Comparison of ENCODE assay signal across 9 cellular contexts in the genomic region with DNA sequence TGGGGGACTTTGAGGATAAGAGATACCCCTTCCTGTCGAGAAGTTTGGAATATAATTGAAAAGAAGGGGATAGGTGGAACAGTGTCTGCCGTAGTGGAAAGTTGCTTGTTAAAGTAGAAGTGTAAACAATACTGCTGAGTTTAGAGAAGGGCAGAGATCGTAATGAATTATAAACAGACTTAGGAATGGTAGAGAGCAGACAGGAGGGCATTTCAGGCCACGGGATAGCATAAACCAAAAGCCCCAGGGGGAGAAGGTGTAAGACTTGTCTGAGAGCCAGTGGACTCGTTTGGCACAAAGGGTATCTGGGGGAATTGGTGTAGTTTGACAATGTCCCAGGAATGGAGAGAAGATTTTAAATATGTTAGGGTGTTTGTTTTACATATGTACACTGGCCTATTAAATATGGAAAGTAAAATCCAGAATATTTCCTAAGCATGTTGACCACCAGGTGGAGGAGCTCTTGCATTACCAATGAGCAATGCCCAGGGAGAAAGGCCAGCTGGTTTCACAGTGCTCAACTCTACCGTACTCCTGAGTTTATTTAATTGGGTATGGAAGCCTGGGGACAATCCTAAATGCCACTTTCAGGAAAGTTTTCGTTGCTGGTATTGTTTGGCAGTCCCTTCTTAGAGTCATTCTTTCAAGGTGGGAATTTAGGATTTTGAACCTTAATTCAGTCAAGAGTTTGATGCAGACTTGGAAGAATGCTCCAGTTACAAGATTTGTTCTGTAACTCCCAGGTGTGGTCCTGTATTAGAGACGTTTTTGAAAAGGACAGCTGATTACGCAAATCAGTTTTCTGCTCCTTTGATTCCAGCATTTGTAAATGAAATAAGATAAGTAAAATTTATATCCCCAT. TPM values are rescaled to one million over a fixed set of nuclear protein-coding genes. Genes with fewer than 3 reads are reported as not detected.
DNase-seq lines count a peak whose midpoint lies in the region; ATAC-seq and TF ChIP-seq lines count a peak whose summit lies in the region.
"Had no signal": no experiment of that assay in that cellular context is flagged by ENCODE, and none has a peak within 500 bp of the region (broad histone marks: within the 10 kb centered on the region; RNA-seq: fewer than 3 reads in every experiment).

No MANE protein-coding gene starts in this region.

- intact Hi-C loops in CD4-positive, alpha-beta memory T cell (cut with micrococcal nuclease): no loop called here

- H3K9me3 ChIP-seq in CD4-positive, alpha-beta memory T cell (ENCODE audit: control insufficient read depth in 1 of 2, low read length in 2 of 2): no peaks in the 10 kb centered on the region

- no peaks in the 10 kb centered on the region for H3K27me3 Mint-ChIP-seq in CD4-positive, alpha-beta memory T cell
- no peaks in the 10 kb centered on the region for H3K27me3 Mint-ChIP-seq in activated T-cell treated with anti-CD3 and anti-CD28 coated beads, Interleukin-2, amount 50 U/mL, for 24 hours

- H3K36me3 ChIP-seq in CD4-positive, alpha-beta memory T cell (ENCODE audit: insufficient read depth, low read length): peaks cover 75% of the 10 kb centered on the region

- H3K4me1 Mint-ChIP-seq in CD4-positive, alpha-beta memory T cell: peaks cover 3 to 18% (median 10%) of the 10 kb centered on the region in 4 donors
- peaks cover 13% of the 10 kb centered on the region for H3K4me1 Mint-ChIP-seq in activated T-cell treated with anti-CD3 and anti-CD28 coated beads, Interleukin-2, amount 50 U/mL, for 24 hours (ENCODE audit: low read depth)

- no peak overlapping the region for H3K27ac ChIP-seq in CD4-positive, alpha-beta memory T cell (ENCODE audit: low read depth, low read length)

- H3K4me1 ChIP-seq in CD4-positive, alpha-beta memory T cell (ENCODE audit: insufficient read depth, low read length): no peaks in the 10 kb centered on the region

- peak overlapping the region in 1 of 7 donors; percentile 18 for H3K27ac Mint-ChIP-seq in CD4-positive, alpha-beta memory T cell
- H3K27ac Mint-ChIP-seq in activated T-cell treated with anti-CD3 and anti-CD28 coated beads, Interleukin-2, amount 50 U/mL, for 24 hours: no peak overlapping the region
- H3K27ac Mint-ChIP-seq: natural killer cell had no signal

- peak; percentile 60 for TF ChIP-seq CTCF in AG04449 (IDR thresholded peaks at IDR 0.05; ENCODE audit: insufficient read depth, low read length, missing control alignments)

- H3K36me3 Mint-ChIP-seq in CD4-positive, alpha-beta memory T cell: peaks cover 44 to 83% of the 10 kb centered on the region in 2 donors
- H3K36me3 Mint-ChIP-seq in activated T-cell treated with anti-CD3 and anti-CD28 coated beads, Interleukin-2, amount 50 U/mL, for 24 hours (ENCODE audit: low read depth): peaks cover 95% of the 10 kb centered on the region

- ATAC-seq in HG02763 (IDR thresholded peaks at IDR 0.05; ENCODE audit: unreplicated experiment): no peak
- ATAC-seq: natural killer cell had no signal

- H3K27me3 ChIP-seq in CD4-positive, alpha-beta memory T cell (ENCODE audit: insufficient read depth, low read length): no peaks in the 10 kb centered on the region

- no peak for DNase-seq in AG04449 (ENCODE audit: low read depth, low spot score)
- peak; percentile 54 for DNase-seq in M059J (ENCODE audit: low read depth)
- peak; percentile 48 for DNase-seq in cerebellar cortex (ENCODE audit: low spot score)
- peak; percentile 42 for DNase-seq in mucosa of gallbladder (ENCODE audit: low spot score)
- DNase-seq in C1 segment of cervical spinal cord (lab: John Stamatoyannopoulos, UW): no peak
- DNase-seq in CD4-positive, alpha-beta memory T cell: no peak
- DNase-seq in activated T-cell treated with anti-CD3 and anti-CD28 coated beads, Interleukin-2, amount 50 U/mL, for 24 hours: no peak
- DNase-seq: natural killer cell had no signal

- H3K9me3 Mint-ChIP-seq in CD4-positive, alpha-beta memory T cell: no peaks in the 10 kb centered on the region
- no peaks in the 10 kb centered on the region for H3K9me3 Mint-ChIP-seq in activated T-cell treated with anti-CD3 and anti-CD28 coated beads, Interleukin-2, amount 50 U/mL, for 24 hours
- H3K9me3 Mint-ChIP-seq: natural killer cell had no signal

- POLR2A ChIA-PET in AG04449 (lab: Yijun Ruan, JAX): no interaction called here
- POLR2A ChIA-PET in CD4-positive, alpha-beta memory T cell (lab: Charles Lee; ENCODE audit: partially characterized antibody): no interaction called here

- H3K4me3 Mint-ChIP-seq in CD4-positive, alpha-beta memory T cell: no peak overlapping the region
- no peak overlapping the region for H3K4me3 Mint-ChIP-seq in activated T-cell treated with anti-CD3 and anti-CD28 coated beads, Interleukin-2, amount 50 U/mL, for 24 hours
- H3K4me3 Mint-ChIP-seq: natural killer cell had no signal

- no peak overlapping the region for H3K4me3 ChIP-seq in AG04449 (ENCODE audit: low read depth, low read length)
- H3K4me3 ChIP-seq in CD4-positive, alpha-beta memory T cell (ENCODE audit: low read length in 2 of 2): no peak overlapping the region

- CTCF ChIA-PET in AG04449 (lab: Yijun Ruan, JAX): interaction anchor here (0.8 to 7.6 kb wide), 17 partner anchors 8 to 489 kb away, joined by 3 to 85 read pairs (median 4); no protein-coding TSS in a partner anchor
- CTCF ChIA-PET in CD4-positive, alpha-beta memory T cell (lab: Charles Lee; ENCODE audit: partially characterized antibody): no interaction called here

RNA-seq across cellular contexts. Expression of a gene that starts 7.5 kb away (rescaled TPM):
- 137 and 159 TPM in 2 replicates for total RNA-seq in M059J (2014; rRNA removed; shearing (Covaris generic))
- total RNA-seq in mucosa of gallbladder: 48.1 TPM
- total RNA-seq in CD4-positive, alpha-beta memory T cell: 10 to 100 TPM; 33.4 to 34.5 TPM
- 100 to 1,000 TPM in 1 of 2 donors, 10 to 100 TPM in 1; 71.1 to 105 TPM for polyA plus RNA-seq in CD4-positive, alpha-beta memory T cell

Comparison
In these comparisons a context has a peak if more than half of its experiments do, and no peak if none do; other contexts are left out.
1. DNase-seq: peak in M059J (single experiment), cerebellar cortex (single experiment) and mucosa of gallbladder (single experiment); none in AG04449 (single experiment), C1 segment of cervical spinal cord (0 of 14), CD4-positive, alpha-beta memory T cell (0 of 5) and activated T-cell treated with anti-CD3 and anti-CD28 coated beads, Interleukin-2, amount 50 U/mL, for 24 hours (single experiment).